ENCODE assay signal across 21 cellular contexts in the genomic region with DNA sequence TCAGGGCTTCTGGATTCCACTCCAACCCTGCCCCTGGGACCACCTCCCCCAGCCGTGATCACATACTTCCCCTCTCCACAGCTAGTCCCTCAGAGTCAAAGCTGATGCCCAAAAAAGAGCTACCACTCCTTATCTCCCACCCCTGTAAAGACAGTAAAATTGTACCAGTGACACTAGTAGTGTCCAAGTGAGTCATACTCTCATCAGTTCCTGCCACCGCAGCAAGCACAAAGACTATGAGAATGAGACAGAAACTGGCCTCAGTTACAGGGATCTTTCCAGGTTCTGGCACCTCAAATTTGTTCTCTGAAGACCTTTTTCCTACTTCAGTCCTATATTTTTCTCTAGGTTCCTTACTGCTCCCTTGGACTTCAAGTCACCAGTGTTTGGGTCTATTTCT.
DNase-seq lines count a peak whose midpoint lies in the region; ATAC-seq and TF ChIP-seq lines count a peak whose summit lies in the region.
"Had no signal": no experiment of that assay in that cellular context is flagged by ENCODE, and none has a peak within 500 bp of the region (broad histone marks: within the 10 kb centered on the region; RNA-seq: fewer than 3 reads in every experiment).

No MANE protein-coding gene starts in this region.

- H2BK20ac ChIP-seq in H9 (ENCODE audit: low read depth, low read length, poor library complexity, severe bottlenecking): no peak overlapping the region

- no peaks in the 10 kb centered on the region for H3K4me1 ChIP-seq in breast epithelium
- peaks cover 18% of the 10 kb centered on the region for H3K4me1 ChIP-seq in SJSA1 (replicated peaks)
- H3K4me1 ChIP-seq in H9 (ENCODE audit: insufficient read depth, low read length): no peaks in the 10 kb centered on the region
- no peaks in the 10 kb centered on the region for H3K4me1 ChIP-seq in esophagus muscularis mucosa
- H3K4me1 ChIP-seq: gastroesophageal sphincter, spleen had no signal

- no peak overlapping the region for H3K4me2 ChIP-seq in H9 (ENCODE audit: insufficient read depth, insufficient read length, low read length)

- DNase-seq in MCF 10A (ENCODE audit: unreplicated experiment) (peak; percentile 12), breast epithelium (ENCODE audit: low spot score in 2 of 2) (no peak), SJSA1 (ENCODE audit: low read depth in 1 of 2, low spot score in 2 of 2) (peak in 1 of 2 experiments; percentile 64), fibroblast of mammary gland (ENCODE audit: low read depth) (peak; percentile 23), H9 (no peak), esophagus muscularis mucosa (ENCODE audit: extremely low spot score) (no peak)
- DNase-seq: activated CD4-positive, alpha-beta T cell treated with anti-CD3 and anti-CD28 coated beads for 36 hours; activated naive CD8-positive, alpha-beta T cell treated with anti-CD3 and anti-CD28 coated beads for 36 hours; cortex of kidney; DMS 273 treated with DMSO at 0.1 percent for 48 hours; MM.1S; NCI-H1694 treated with DMSO at 0.1 percent for 48 hours; NCI-H345; spleen had no signal

- no TSS peak for BruUV-seq in MCF 10A (replicated peaks; lab: Mats Ljungman, UMichigan)

- no peak overlapping the region for H3K56ac ChIP-seq in H9 (ENCODE audit: insufficient read length, low read depth, low read length)

- no peak overlapping the region for H3T11ph ChIP-seq in H9 (ENCODE audit: low read length)

- no peak overlapping the region for H3K4me3 Mint-ChIP-seq in MCF 10A (ENCODE audit: unreplicated experiment)
- H3K4me3 Mint-ChIP-seq in H9: no peak overlapping the region
- H3K4me3 Mint-ChIP-seq: activated CD4-positive, alpha-beta T cell treated with anti-CD3 and anti-CD28 coated beads for 36 hours; activated naive CD8-positive, alpha-beta T cell treated with anti-CD3 and anti-CD28 coated beads for 36 hours; activated T-helper 1 cell treated with anti-CD3 and anti-CD28 coated beads, Interleukin-12 subunit alpha, Interleukin-12 subunit beta, Interleukin-2, Interleukin-4 antibody, amounts not matched to agents 30 ng/mL and 10 ng/mL and 1 ng/mL, durations not matched to agents 14 hours and 24 hours and 36 hours; CD14-positive monocyte had no signal

- TF ChIP-seq EP300 in esophagus muscularis mucosa (IDR thresholded peaks at IDR 0.05): no peak

- no peak overlapping the region for H2AK5ac ChIP-seq in H9 (ENCODE audit: insufficient read length, low read length)

- H3K9ac ChIP-seq in H9 (ENCODE audit: extremely low read depth, insufficient read length, low read length): no peak overlapping the region

- no peaks in the 10 kb centered on the region for H3K4me1 Mint-ChIP-seq in MCF 10A (ENCODE audit: insufficient read depth, unreplicated experiment)
- peaks cover 9 to 18% of the 10 kb centered on the region in 2 experiments for H3K4me1 Mint-ChIP-seq in H9
- H3K4me1 Mint-ChIP-seq: activated CD4-positive, alpha-beta T cell treated with anti-CD3 and anti-CD28 coated beads for 36 hours; activated naive CD8-positive, alpha-beta T cell treated with anti-CD3 and anti-CD28 coated beads for 36 hours; CD14-positive monocyte had no signal

- H3K27me3 Mint-ChIP-seq in MCF 10A (ENCODE audit: insufficient read depth, unreplicated experiment) (no peaks in the 10 kb centered on the region), H9 (ENCODE audit: low read depth) (no peaks in the 10 kb centered on the region)
- H3K27me3 Mint-ChIP-seq: activated CD4-positive, alpha-beta T cell treated with anti-CD3 and anti-CD28 coated beads for 36 hours; activated naive CD8-positive, alpha-beta T cell treated with anti-CD3 and anti-CD28 coated beads for 36 hours had no signal

- H4K20me1 ChIP-seq in H9 (ENCODE audit: control insufficient read depth, insufficient read depth, insufficient read length): no peaks in the 10 kb centered on the region

- H3K27ac Mint-ChIP-seq in MCF 10A (ENCODE audit: low read depth, unreplicated experiment) (no peak overlapping the region), H9 (peak overlapping the region in 1 of 3 experiments; percentile 21; a peak in 2 of 7 replicates)
- H3K27ac Mint-ChIP-seq: activated CD4-positive, alpha-beta T cell treated with anti-CD3 and anti-CD28 coated beads for 36 hours; activated naive CD8-positive, alpha-beta T cell treated with anti-CD3 and anti-CD28 coated beads for 36 hours; activated T-helper 1 cell treated with anti-CD3 and anti-CD28 coated beads, Interleukin-12 subunit alpha, Interleukin-12 subunit beta, Interleukin-2, Interleukin-4 antibody, amounts not matched to agents 30 ng/mL and 10 ng/mL and 1 ng/mL, durations not matched to agents 14 hours and 24 hours and 36 hours had no signal

- no peak overlapping the region for H3K4ac ChIP-seq in H9 (ENCODE audit: low read depth, low read length)

- H3K9me3 Mint-ChIP-seq in MCF 10A (ENCODE audit: unreplicated experiment) (peaks cover 5% of the 10 kb centered on the region), H9 (no peaks in the 10 kb centered on the region; a peak in 2 of 5 replicates)
- H3K9me3 Mint-ChIP-seq: activated naive CD8-positive, alpha-beta T cell treated with anti-CD3 and anti-CD28 coated beads for 36 hours; activated T-helper 1 cell treated with anti-CD3 and anti-CD28 coated beads, Interleukin-12 subunit alpha, Interleukin-12 subunit beta, Interleukin-2, Interleukin-4 antibody, amounts not matched to agents 30 ng/mL and 10 ng/mL and 1 ng/mL, durations not matched to agents 14 hours and 24 hours and 36 hours had no signal

- H4K5ac ChIP-seq in H9 (ENCODE audit: insufficient read length, low read depth, low read length): no peak overlapping the region

- H3K4me3 ChIP-seq in breast epithelium (no peak overlapping the region), SJSA1 (no peak overlapping the region), fibroblast of mammary gland (ENCODE audit: control insufficient read depth, low read depth, low read length) (no peak overlapping the region), esophagus muscularis mucosa (no peak overlapping the region)
- H3K4me3 ChIP-seq: gastroesophageal sphincter, spleen had no signal

- no peaks in the 10 kb centered on the region for H3K79me1 ChIP-seq in H9 (ENCODE audit: insufficient read depth, low read depth, low read length, poor library complexity, severe bottlenecking)

- no peaks in the 10 kb centered on the region for H3K27me3 ChIP-seq in breast epithelium
- H3K27me3 ChIP-seq in SJSA1 (replicated peaks): no peaks in the 10 kb centered on the region
- no peaks in the 10 kb centered on the region for H3K27me3 ChIP-seq in H9 (ENCODE audit: insufficient read depth, low read length)
- H3K27me3 ChIP-seq in esophagus muscularis mucosa: no peaks in the 10 kb centered on the region
- H3K27me3 ChIP-seq: gastroesophageal sphincter, spleen had no signal

- TF ChIP-seq CTCF in MCF 10A (IDR thresholded peaks at IDR 0.05; ENCODE audit: unreplicated experiment) (no peak), breast epithelium (IDR thresholded peaks at IDR 0.05) (no peak), fibroblast of mammary gland (conservative IDR thresholded peaks at IDR 0.05; ENCODE audit: control insufficient read depth, insufficient read depth, low read depth, low read length) (no peak), H9 (conservative IDR thresholded peaks at IDR 0.05) (no peak), esophagus muscularis mucosa (IDR thresholded peaks at IDR 0.05) (no peak)

- no peak overlapping the region for H3K23ac ChIP-seq in H9 (ENCODE audit: insufficient read length, low read depth, low read length)

- no peak overlapping the region for H2BK120ac ChIP-seq in H9 (ENCODE audit: low read depth, low read length, poor library complexity, severe bottlenecking)

- H3K14ac ChIP-seq in H9 (ENCODE audit: insufficient read depth, low read length): no peak overlapping the region

- no peak overlapping the region for H3K18ac ChIP-seq in H9 (ENCODE audit: insufficient read length, low read depth, low read length)

- H3K36me3 Mint-ChIP-seq in MCF 10A (ENCODE audit: insufficient read depth, unreplicated experiment) (no peaks in the 10 kb centered on the region), H9 (ENCODE audit: insufficient read depth in 1 of 3, low read depth in 3 of 3) (no peaks in the 10 kb centered on the region)
- H3K36me3 Mint-ChIP-seq: activated naive CD8-positive, alpha-beta T cell treated with anti-CD3 and anti-CD28 coated beads for 36 hours; CD14-positive monocyte had no signal

- WGBS in H9 (ENCODE audit: extremely low coverage, insufficient read length, low lambda C conversion rate): no CpG with 5 or more reads among the region's 2 CpGs
- WGBS in esophagus muscularis mucosa: 85% methylated on average over 2 of the region's 2 CpGs

- H4K91ac ChIP-seq in H9 (ENCODE audit: insufficient read length, low read depth, low read length): no peak overlapping the region

- H2AFZ ChIP-seq in H9 (ENCODE audit: low read length): no peak overlapping the region

- no peaks in the 10 kb centered on the region for H3K36me3 ChIP-seq in breast epithelium
- H3K36me3 ChIP-seq in SJSA1: no peaks in the 10 kb centered on the region
- no peaks in the 10 kb centered on the region for H3K36me3 ChIP-seq in esophagus muscularis mucosa
- H3K36me3 ChIP-seq: gastroesophageal sphincter, spleen had no signal

- no peak for ATAC-seq in HG02870 (IDR thresholded peaks at IDR 0.05; ENCODE audit: unreplicated experiment)
- no peak for ATAC-seq in GM21390 (IDR thresholded peaks at IDR 0.05; ENCODE audit: unreplicated experiment)
- ATAC-seq: activated CD4-positive, alpha-beta T cell treated with anti-CD3 and anti-CD28 coated beads for 36 hours; gastroesophageal sphincter; HepG2 had no signal

- H3K9me3 ChIP-seq in breast epithelium (no peaks in the 10 kb centered on the region), SJSA1 (replicated peaks) (no peaks in the 10 kb centered on the region), H9 (ENCODE audit: control insufficient read depth, low read depth, low read length) (no peaks in the 10 kb centered on the region), esophagus muscularis mucosa (no peaks in the 10 kb centered on the region)
- H3K9me3 ChIP-seq: gastroesophageal sphincter, spleen had no signal

- H3K79me2 ChIP-seq in H9 (ENCODE audit: insufficient read depth, low read length): no peaks in the 10 kb centered on the region

- no peak overlapping the region for H2BK12ac ChIP-seq in H9 (ENCODE audit: insufficient read length, low read depth, low read length)

- no peak overlapping the region for H4K8ac ChIP-seq in H9 (replicated peaks; ENCODE audit: insufficient read length, low read depth, low read length)

- POLR2A ChIA-PET in MCF 10A (lab: Yijun Ruan, JAX): no interaction called here

- no peak for TF ChIP-seq POLR2A in breast epithelium (IDR thresholded peaks at IDR 0.05)
- TF ChIP-seq POLR2A in esophagus muscularis mucosa (IDR thresholded peaks at IDR 0.05; ENCODE audit: low read depth): no peak

- H2BK15ac ChIP-seq in H9 (ENCODE audit: low read depth, low read length): no peak overlapping the region

- intact Hi-C loops in MCF 10A (cut with micrococcal nuclease) (no loop called here), breast epithelium (cut with DNase I; ENCODE audit: low total_unique reads) (no loop called here), esophagus muscularis mucosa (cut with DNase I) (no loop called here)

- no peaks in the 10 kb centered on the region for H3K23me2 ChIP-seq in H9 (ENCODE audit: insufficient read length, low read depth, low read length, poor library complexity, severe bottlenecking)

- H3K27ac ChIP-seq in breast epithelium: no peak overlapping the region
- H3K27ac ChIP-seq in SJSA1: peak overlapping the region; percentile 3; the same call in 1 of the 2 replicates
- H3K27ac ChIP-seq in H9 (ENCODE audit: insufficient read length, low read depth, low read length): no peak overlapping the region
- no peak overlapping the region for H3K27ac ChIP-seq in esophagus muscularis mucosa (replicated peaks in 1 of 4)
- H3K27ac ChIP-seq: epithelial cell of prostate, gastroesophageal sphincter, spleen had no signal

- CTCF ChIA-PET in MCF 10A (lab: Yijun Ruan, JAX): interaction anchor here (1.1 kb wide), 1 partner anchor 147 kb away, joined by 4 read pairs; no protein-coding TSS in a partner anchor

- H2BK5ac ChIP-seq in H9 (ENCODE audit: insufficient read length, low read length): no peak overlapping the region

Comparison
In these comparisons a context has a peak if more than half of its experiments do, and no peak if none do; other contexts are left out.
1. DNase-seq: peak in MCF 10A (single experiment) and fibroblast of mammary gland (single experiment); none in breast epithelium (0 of 2), H9 (single experiment) and esophagus muscularis mucosa (single experiment).